In genomic region chr18:12053312-12053711, GRCh38 we compare ENCODE assay signal across 14 cellular contexts. TPM values are rescaled to one million over a fixed set of nuclear protein-coding genes. Genes with fewer than 3 reads are reported as not detected.
DNase-seq lines count a peak whose midpoint lies in the region; ATAC-seq and TF ChIP-seq lines count a peak whose summit lies in the region.
"Had no signal": no experiment of that assay in that cellular context is flagged by ENCODE, and none has a peak within 500 bp of the region (broad histone marks: within the 10 kb centered on the region; RNA-seq: fewer than 3 reads in every experiment).

No MANE protein-coding gene starts in this region.

- DNase-seq in KBM-7 (peak; percentile 45), esophagus muscularis mucosa (ENCODE audit: extremely low spot score) (peak; percentile 39), NCI-H345 treated with DMSO at 0.1 percent for 48 hours (lab: John Stamatoyannopoulos, UW; ENCODE audit: unreplicated experiment) (no peak), Ammon's horn (ENCODE audit: low spot score) (no peak)
- DNase-seq in activated CD4-positive, alpha-beta T cell treated with anti-CD3 and anti-CD28 coated beads for 36 hours, result no peak
- DNase-seq: CD4-positive, CD25-positive, alpha-beta regulatory T cell; gastrocnemius medialis; NCI-H1417 treated with DMSO at 0.1 percent for 48 hours had no signal

- H3K9me3 Mint-ChIP-seq in activated CD4-positive, alpha-beta T cell treated with anti-CD3 and anti-CD28 coated beads for 36 hours (ENCODE audit: low read depth), result no peaks in the 10 kb centered on the region
- H3K9me3 Mint-ChIP-seq: CD4-positive, CD25-positive, alpha-beta regulatory T cell; T-helper 2 cell treated with Interferon-gamma antibody and Interleukin-4, amounts not matched to agents 5 μg/mL and 100 μg/mL, for 36 hours had no signal

- no peaks in the 10 kb centered on the region for H3K4me1 ChIP-seq in esophagus muscularis mucosa
- H3K4me1 ChIP-seq: adrenal gland, gastrocnemius medialis had no signal

- H3K4me3 ChIP-seq in esophagus muscularis mucosa, result no peak overlapping the region
- H3K4me3 ChIP-seq: adrenal gland, gastrocnemius medialis had no signal

- no peaks in the 10 kb centered on the region for H3K36me3 ChIP-seq in esophagus muscularis mucosa
- H3K36me3 ChIP-seq: adrenal gland, gastrocnemius medialis had no signal

- no peak overlapping the region for H3K4me3 Mint-ChIP-seq in activated CD4-positive, alpha-beta T cell treated with anti-CD3 and anti-CD28 coated beads for 36 hours
- H3K4me3 Mint-ChIP-seq: CD4-positive, CD25-positive, alpha-beta regulatory T cell; T-helper 2 cell treated with Interferon-gamma antibody and Interleukin-4, amounts not matched to agents 5 μg/mL and 100 μg/mL, for 36 hours had no signal

- no peaks in the 10 kb centered on the region for H3K27me3 ChIP-seq in esophagus muscularis mucosa
- H3K27me3 ChIP-seq: adrenal gland, gastrocnemius medialis had no signal

- TF ChIP-seq POLR2A in esophagus muscularis mucosa (IDR thresholded peaks at IDR 0.05; ENCODE audit: low read depth), result no peak

- in situ Hi-C loops in KBM-7 (cut with MboI; ENCODE audit: low pct_unique_long_range_greater_than_20kb, low sequenced_read_pairs), result no loop called here

- 40% methylated on average over 2 of the region's 2 CpGs for WGBS in esophagus muscularis mucosa

- H3K9me3 ChIP-seq in esophagus muscularis mucosa, result no peaks in the 10 kb centered on the region
- H3K9me3 ChIP-seq: adrenal gland, gastrocnemius medialis had no signal

- POLR2A ChIA-PET in activated CD4-positive, alpha-beta T cell treated with anti-CD3 and anti-CD28 coated beads for 36 hours (lab: Charles Lee), result no interaction called here

- TF ChIP-seq EP300 in esophagus muscularis mucosa (IDR thresholded peaks at IDR 0.05), result no peak

- H3K27me3 Mint-ChIP-seq in activated CD4-positive, alpha-beta T cell treated with anti-CD3 and anti-CD28 coated beads for 36 hours, result peaks cover 10% of the 10 kb centered on the region

- TF ChIP-seq CTCF in esophagus muscularis mucosa (IDR thresholded peaks at IDR 0.05), result no peak

- H3K36me3 Mint-ChIP-seq in activated CD4-positive, alpha-beta T cell treated with anti-CD3 and anti-CD28 coated beads for 36 hours (ENCODE audit: low read depth), result no peaks in the 10 kb centered on the region
- H3K36me3 Mint-ChIP-seq: CD4-positive, CD25-positive, alpha-beta regulatory T cell had no signal

- intact Hi-C loops in esophagus muscularis mucosa (cut with DNase I), result no loop called here
- intact Hi-C loops in activated CD4-positive, alpha-beta T cell treated with anti-CD3 and anti-CD28 coated beads for 36 hours (cut with DNase I, micrococcal nuclease), result no loop called here

- CTCF ChIA-PET in activated CD4-positive, alpha-beta T cell treated with anti-CD3 and anti-CD28 coated beads for 36 hours (lab: Charles Lee), result no interaction called here

- ATAC-seq in GM18858 (IDR thresholded peaks at IDR 0.05; ENCODE audit: unreplicated experiment) (peak; percentile 39), GM21825 (IDR thresholded peaks at IDR 0.05; ENCODE audit: unreplicated experiment) (peak; percentile 48), GM21528 (IDR thresholded peaks at IDR 0.05; ENCODE audit: low FRiP score, unreplicated experiment) (no peak)
- no peak for ATAC-seq in activated CD4-positive, alpha-beta T cell treated with anti-CD3 and anti-CD28 coated beads for 36 hours
- ATAC-seq: gastrocnemius medialis, HCT116 had no signal

- H3K4me1 Mint-ChIP-seq in activated CD4-positive, alpha-beta T cell treated with anti-CD3 and anti-CD28 coated beads for 36 hours, result peaks cover 10% of the 10 kb centered on the region
- H3K4me1 Mint-ChIP-seq: CD4-positive, CD25-positive, alpha-beta regulatory T cell had no signal

- H3K27ac Mint-ChIP-seq in activated CD4-positive, alpha-beta T cell treated with anti-CD3 and anti-CD28 coated beads for 36 hours, result no peak overlapping the region
- H3K27ac Mint-ChIP-seq: CD4-positive, CD25-positive, alpha-beta regulatory T cell; T-helper 2 cell treated with Interferon-gamma antibody and Interleukin-4, amounts not matched to agents 5 μg/mL and 100 μg/mL, for 36 hours had no signal

- no peak overlapping the region for H3K27ac ChIP-seq in esophagus muscularis mucosa (replicated peaks in 1 of 4)
- H3K27ac ChIP-seq: adrenal gland, gastrocnemius medialis had no signal

RNA-seq across cellular contexts. Expression of gene ANKRD62, which starts 40.3 kb away (rescaled TPM):
- total RNA-seq in esophagus muscularis mucosa, result under 1 TPM in 1 of 4 donors, not detected in 3; 0.06 TPM
- total RNA-seq in activated CD4-positive, alpha-beta T cell treated with anti-CD3 and anti-CD28 coated beads for 36 hours, result not detected
- total RNA-seq: adrenal gland; CD4-positive, CD25-positive, alpha-beta regulatory T cell; gastrocnemius medialis had no signal

Comparison
In these comparisons a context has a peak if more than half of its experiments do, and no peak if none do; other contexts are left out.
1. ATAC-seq: peak in GM18858 (single experiment) and GM21825 (single experiment); none in GM21528 (single experiment) and activated CD4-positive, alpha-beta T cell treated with anti-CD3 and anti-CD28 coated beads for 36 hours (single experiment).
2. DNase-seq: peak in KBM-7 (single experiment) and esophagus muscularis mucosa (single experiment); none in NCI-H345 treated with DMSO at 0.1 percent for 48 hours (single experiment), Ammon's horn (single experiment) and activated CD4-positive, alpha-beta T cell treated with anti-CD3 and anti-CD28 coated beads for 36 hours (single experiment).